Comparison of ENCODE assay signal across 14 cellular contexts in the genomic region with DNA sequence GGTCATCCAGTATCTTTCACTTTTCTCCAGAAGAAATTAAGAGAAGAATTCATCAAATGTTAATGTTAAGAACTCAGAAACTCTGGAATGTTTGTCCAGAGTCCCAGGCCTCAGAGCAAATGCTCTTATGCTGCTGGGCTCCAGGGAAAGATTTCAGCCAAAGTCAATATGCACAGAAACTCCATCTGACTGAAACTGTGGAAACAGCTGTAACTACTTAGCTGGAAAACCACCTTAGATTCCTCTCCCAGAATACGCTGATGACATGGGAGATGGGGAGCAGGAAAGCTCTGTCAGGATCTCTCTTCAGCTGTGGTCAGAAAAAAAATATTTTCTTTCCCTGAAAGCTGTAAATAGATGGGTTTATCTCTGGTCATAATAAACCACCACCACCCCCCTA.
DNase-seq lines count a peak whose midpoint lies in the region; ATAC-seq lines count a peak whose summit lies in the region.
"Had no signal": no experiment of that assay in that cellular context is flagged by ENCODE, and none has a peak within 500 bp of the region (broad histone marks: within the 10 kb centered on the region; RNA-seq: fewer than 3 reads in every experiment).

No MANE protein-coding gene starts in this region.

- DNase-seq in H4 (ENCODE audit: low spot score) (peak; percentile 3), adipocyte (ENCODE audit: low read depth) (peak; percentile 93), left cardiac atrium (no peak), skeletal muscle cell (ENCODE audit: low read depth) (peak; percentile 91), posterior vena cava (ENCODE audit: low spot score) (no peak), T-helper 2 cell (no peak), superior temporal gyrus (ENCODE audit: extremely low spot score) (no peak), cerebellar nuclear complex (lab: John Stamatoyannopoulos, UW) (no peak)
- DNase-seq: activated CD4-positive, alpha-beta T cell treated with anti-CD3 and anti-CD28 coated beads for 48 hours; activated naive CD4-positive, alpha-beta T cell; DMS 273 treated with DMSO at 0.1 percent for 48 hours; NCI-H1105 treated with DMSO at 0.1 percent for 48 hours; NCI-H82; SW 1271 had no signal

- intact Hi-C loops in left cardiac atrium (cut with DNase I) = no loop called here
- intact Hi-C loops in posterior vena cava (cut with DNase I) = no loop called here

- peaks cover 11% of the 10 kb centered on the region for H3K4me1 ChIP-seq in adipocyte (ENCODE audit: control insufficient read depth, insufficient read depth, low read length)

- H3K9ac ChIP-seq in adipocyte (ENCODE audit: low read length) = no peak overlapping the region

- no peaks in the 10 kb centered on the region for H3K27me3 ChIP-seq in adipocyte (replicated peaks; ENCODE audit: control insufficient read depth, insufficient read depth, low read length)

- H3K9me3 ChIP-seq in adipocyte (ENCODE audit: control insufficient read depth, low read length) = peaks cover 17% of the 10 kb centered on the region

- no peaks in the 10 kb centered on the region for H3K36me3 ChIP-seq in adipocyte (ENCODE audit: control insufficient read depth, insufficient read depth, low read length, severe bottlenecking)

- ATAC-seq in left cardiac atrium = peak; percentile 81 to 90

- H3K4me3 ChIP-seq in adipocyte (ENCODE audit: low read length) (no peak overlapping the region), skeletal muscle cell (ENCODE audit: low read depth, low read length) (no peak overlapping the region)

Comparison
In these comparisons a context has a peak if more than half of its experiments do, and no peak if none do; other contexts are left out.
1. DNase-seq: peak in H4 (single experiment), adipocyte (single experiment) and skeletal muscle cell (single experiment); none in left cardiac atrium (single experiment), posterior vena cava (single experiment), T-helper 2 cell (0 of 5), superior temporal gyrus (single experiment) and cerebellar nuclear complex (0 of 2).